Comparison of ENCODE assay signal across 17 cellular contexts in the genomic region with DNA sequence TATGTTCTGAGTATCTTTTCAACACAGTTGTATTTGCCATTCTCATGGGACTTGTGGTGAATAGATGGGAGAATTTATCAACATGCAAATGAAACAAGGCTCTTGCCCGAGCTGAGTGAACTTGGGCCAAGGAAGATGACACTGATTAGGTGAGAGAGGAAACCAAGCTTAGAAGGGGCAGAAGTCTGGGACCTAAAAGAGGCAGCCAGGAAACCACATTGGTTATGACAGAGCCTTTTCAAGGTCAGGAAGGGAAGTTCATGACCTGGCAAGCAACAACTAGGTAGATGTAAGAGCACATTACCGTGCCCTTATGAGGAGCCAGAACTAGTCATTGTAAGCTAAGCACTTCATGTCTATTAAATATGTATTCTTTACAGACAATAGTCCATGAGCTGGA.
DNase-seq lines count a peak whose midpoint lies in the region; ATAC-seq and TF ChIP-seq lines count a peak whose summit lies in the region.
"Had no signal": no experiment of that assay in that cellular context is flagged by ENCODE, and none has a peak within 500 bp of the region (broad histone marks: within the 10 kb centered on the region; RNA-seq: fewer than 3 reads in every experiment).

No MANE protein-coding gene starts in this region.

- no peaks in the 10 kb centered on the region for H4K20me1 ChIP-seq in MM.1S (ENCODE audit: insufficient read depth, low read length)

- H3K79me2 ChIP-seq in MM.1S (ENCODE audit: low read length): no peaks in the 10 kb centered on the region

- WGBS in gastroesophageal sphincter (ENCODE audit: low coverage in 1 of 2), 2 donors: 0 to 35% methylated on average over 1 to 2 of the region's 2 CpGs

- H3K9ac ChIP-seq in MM.1S (ENCODE audit: low read length): no peak overlapping the region

- no peak for TF ChIP-seq POLR2A in gastroesophageal sphincter (IDR thresholded peaks at IDR 0.05)

- H3K4me3 ChIP-seq in MM.1S (ENCODE audit: low read length) (no peak overlapping the region), gastroesophageal sphincter (no peak overlapping the region), ascending aorta (no peak overlapping the region)
- H3K4me3 ChIP-seq: GM23338 had no signal

- TF ChIP-seq CTCF in MM.1S (IDR thresholded peaks at IDR 0.05; ENCODE audit: low read length) (no peak), gastroesophageal sphincter (IDR thresholded peaks at IDR 0.05) (no peak), ascending aorta (IDR thresholded peaks at IDR 0.05) (no peak)

- H3K27ac ChIP-seq in MM.1S (ENCODE audit: low read length): no peak overlapping the region
- no peak overlapping the region for H3K27ac ChIP-seq in gastroesophageal sphincter
- H3K27ac ChIP-seq in ascending aorta: no peak overlapping the region

- TF ChIP-seq EP300 in gastroesophageal sphincter (IDR thresholded peaks at IDR 0.05): no peak

- no peaks in the 10 kb centered on the region for H3K27me3 ChIP-seq in MM.1S (replicated peaks; ENCODE audit: insufficient read depth, low read length)
- H3K27me3 ChIP-seq in gastroesophageal sphincter: no peaks in the 10 kb centered on the region
- no peaks in the 10 kb centered on the region for H3K27me3 ChIP-seq in ascending aorta

- intact Hi-C loops in ascending aorta (cut with DNase I): no loop called here

- H3K4me1 ChIP-seq in MM.1S (ENCODE audit: low read length): 0 out of 2 replicates have a peak, but pooled peaks cover 7% of the 10 kb centered on the region
- no peaks in the 10 kb centered on the region for H3K4me1 ChIP-seq in gastroesophageal sphincter
- no peaks in the 10 kb centered on the region for H3K4me1 ChIP-seq in ascending aorta

- no peaks in the 10 kb centered on the region for H3K9me2 ChIP-seq in MM.1S (replicated peaks; ENCODE audit: insufficient read depth, low read length)

- 0 out of 2 replicates have a peak overlapping the region, but pooled peaks have one; percentile 7 for H3K4me2 ChIP-seq in MM.1S (ENCODE audit: low read depth, low read length)
- H3K4me2 ChIP-seq: GM23338 had no signal

- ATAC-seq in GM18511 (IDR thresholded peaks at IDR 0.05; ENCODE audit: unreplicated experiment): peak; percentile 51
- ATAC-seq in GM21390 (IDR thresholded peaks at IDR 0.05; ENCODE audit: unreplicated experiment): peak; percentile 75
- peak; percentile 55 for ATAC-seq in HG03066 (IDR thresholded peaks at IDR 0.05; ENCODE audit: low read depth, unreplicated experiment)
- no peak for ATAC-seq in gastroesophageal sphincter
- ATAC-seq: GM23338, left colon had no signal

- H3K9me3 ChIP-seq in MM.1S (replicated peaks; ENCODE audit: insufficient read depth, low read length): no peaks in the 10 kb centered on the region
- no peaks in the 10 kb centered on the region for H3K9me3 ChIP-seq in gastroesophageal sphincter
- no peaks in the 10 kb centered on the region for H3K9me3 ChIP-seq in ascending aorta

- no peak overlapping the region for H2AFZ ChIP-seq in MM.1S (ENCODE audit: low read length)
- H2AFZ ChIP-seq: GM23338 had no signal

- DNase-seq in MM.1S (peak; percentile 90), NCI-H510A (lab: John Stamatoyannopoulos, UW) (no peak), ascending aorta (ENCODE audit: low spot score in 2 of 2) (no peak)
- no peak for DNase-seq in activated CD4-positive, CD25-positive, alpha-beta regulatory T cell treated with anti-CD3 and anti-CD28 coated beads, Interleukin-2, amount 50 U/mL, for 72 hours
- DNase-seq: activated CD4-positive, alpha-beta T cell treated with anti-CD3 and anti-CD28 coated beads for 4 hours; activated T-cell treated with anti-CD3 and anti-CD28 coated beads, Interleukin-2, amount 50 U/mL, for 1 hour; caudate nucleus; effector memory CD4-positive, alpha-beta T cell; left colon; NCI-H1105 treated with DMSO at 0.1 percent for 48 hours; NCI-H2171; Right ventricle myocardium superior had no signal

- H3K36me3 ChIP-seq in MM.1S (replicated peaks; ENCODE audit: insufficient read depth, low read length) (no peaks in the 10 kb centered on the region), gastroesophageal sphincter (no peaks in the 10 kb centered on the region), ascending aorta (no peaks in the 10 kb centered on the region)

- no peaks in the 10 kb centered on the region for H3F3A ChIP-seq in MM.1S (ENCODE audit: insufficient read depth, low read length)
